ENCODE assay signal across 1 cellular context in the genomic region with DNA sequence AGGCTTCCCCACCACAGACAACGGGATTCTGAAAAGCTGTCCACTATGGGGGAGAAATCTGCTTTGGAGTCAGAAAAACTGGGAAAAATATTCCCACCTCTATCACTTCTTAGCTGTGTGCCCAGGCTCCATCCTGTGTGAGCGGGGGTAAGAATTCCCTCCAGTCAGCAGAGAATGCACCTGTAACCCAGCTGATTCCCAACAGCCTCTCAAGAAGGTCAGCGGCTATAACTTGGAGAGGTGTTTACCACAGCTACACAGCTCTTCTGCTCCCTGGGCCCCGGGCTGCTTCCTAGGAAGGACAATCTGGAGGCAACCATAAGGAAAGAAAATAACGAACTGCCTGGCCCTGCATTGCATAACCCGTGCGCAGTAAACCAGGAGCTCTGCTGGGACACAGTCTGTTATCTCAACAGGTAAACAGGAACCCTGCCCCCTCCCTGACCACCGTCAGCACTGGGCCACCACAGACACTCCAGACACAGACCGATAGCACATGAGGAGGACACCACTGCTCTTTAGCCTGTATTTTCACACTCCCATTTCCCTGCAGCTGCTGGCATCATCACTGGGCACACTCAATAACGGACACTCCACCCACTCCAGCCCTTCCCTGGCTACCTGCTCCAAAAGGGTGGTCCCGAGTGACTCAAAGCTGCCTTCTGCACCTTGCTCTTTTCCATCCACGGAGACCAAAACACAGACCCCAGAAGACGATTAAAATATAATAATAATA.
A peak's percentile ranks its signal among the peaks of the same experiment; 100 is the strongest.
TF ChIP-seq lines count a peak whose summit lies in the region.

No MANE protein-coding gene starts in this region.

TF ChIP-seq in HepG2, 621 proteins besides CTCF, POLR2A, EP300 and RAD21 (continued from another document and continues in another):
- TF ChIP-seq, protein P1, sequence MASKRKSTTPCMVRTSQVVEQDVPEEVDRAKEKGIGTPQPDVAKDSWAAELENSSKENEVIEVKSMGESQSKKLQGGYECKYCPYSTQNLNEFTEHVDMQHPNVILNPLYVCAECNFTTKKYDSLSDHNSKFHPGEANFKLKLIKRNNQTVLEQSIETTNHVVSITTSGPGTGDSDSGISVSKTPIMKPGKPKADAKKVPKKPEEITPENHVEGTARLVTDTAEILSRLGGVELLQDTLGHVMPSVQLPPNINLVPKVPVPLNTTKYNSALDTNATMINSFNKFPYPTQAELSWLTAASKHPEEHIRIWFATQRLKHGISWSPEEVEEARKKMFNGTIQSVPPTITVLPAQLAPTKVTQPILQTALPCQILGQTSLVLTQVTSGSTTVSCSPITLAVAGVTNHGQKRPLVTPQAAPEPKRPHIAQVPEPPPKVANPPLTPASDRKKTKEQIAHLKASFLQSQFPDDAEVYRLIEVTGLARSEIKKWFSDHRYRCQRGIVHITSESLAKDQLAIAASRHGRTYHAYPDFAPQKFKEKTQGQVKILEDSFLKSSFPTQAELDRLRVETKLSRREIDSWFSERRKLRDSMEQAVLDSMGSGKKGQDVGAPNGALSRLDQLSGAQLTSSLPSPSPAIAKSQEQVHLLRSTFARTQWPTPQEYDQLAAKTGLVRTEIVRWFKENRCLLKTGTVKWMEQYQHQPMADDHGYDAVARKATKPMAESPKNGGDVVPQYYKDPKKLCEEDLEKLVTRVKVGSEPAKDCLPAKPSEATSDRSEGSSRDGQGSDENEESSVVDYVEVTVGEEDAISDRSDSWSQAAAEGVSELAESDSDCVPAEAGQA (IDR thresholded peaks at IDR 0.05; ENCODE audit: low read depth): no peak; the same call in 1 of the 2 replicates
- TF ChIP-seq, protein P1 (CRISPR knock-in tag; IDR thresholded peaks at IDR 0.05; ENCODE audit: borderline replicate concordance): no peak
- TF ChIP-seq, protein P2, sequence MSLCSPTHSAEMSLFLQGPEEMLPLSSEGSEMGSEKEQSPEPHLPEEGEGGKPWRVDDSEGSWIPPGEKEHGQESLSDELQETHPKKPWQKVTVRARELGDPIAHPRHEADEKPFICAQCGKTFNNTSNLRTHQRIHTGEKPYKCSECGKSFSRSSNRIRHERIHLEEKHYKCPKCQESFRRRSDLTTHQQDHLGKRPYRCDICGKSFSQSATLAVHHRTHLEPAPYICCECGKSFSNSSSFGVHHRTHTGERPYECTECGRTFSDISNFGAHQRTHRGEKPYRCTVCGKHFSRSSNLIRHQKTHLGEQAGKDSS (CRISPR knock-in tag; IDR thresholded peaks at IDR 0.05; ENCODE audit: borderline replicate concordance, low read depth): peak; percentile 78
- TF ChIP-seq, protein P3, sequence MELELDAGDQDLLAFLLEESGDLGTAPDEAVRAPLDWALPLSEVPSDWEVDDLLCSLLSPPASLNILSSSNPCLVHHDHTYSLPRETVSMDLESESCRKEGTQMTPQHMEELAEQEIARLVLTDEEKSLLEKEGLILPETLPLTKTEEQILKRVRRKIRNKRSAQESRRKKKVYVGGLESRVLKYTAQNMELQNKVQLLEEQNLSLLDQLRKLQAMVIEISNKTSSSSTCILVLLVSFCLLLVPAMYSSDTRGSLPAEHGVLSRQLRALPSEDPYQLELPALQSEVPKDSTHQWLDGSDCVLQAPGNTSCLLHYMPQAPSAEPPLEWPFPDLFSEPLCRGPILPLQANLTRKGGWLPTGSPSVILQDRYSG (CRISPR knock-in tag; IDR thresholded peaks at IDR 0.05): no peak
- no peak for TF ChIP-seq SMAD1 (CRISPR knock-in tag; IDR thresholded peaks at IDR 0.05; ENCODE audit: borderline replicate concordance, low read depth)
- no peak for TF ChIP-seq ISX (CRISPR knock-in tag; conservative IDR thresholded peaks at IDR 0.05)
- TF ChIP-seq, protein P4, sequence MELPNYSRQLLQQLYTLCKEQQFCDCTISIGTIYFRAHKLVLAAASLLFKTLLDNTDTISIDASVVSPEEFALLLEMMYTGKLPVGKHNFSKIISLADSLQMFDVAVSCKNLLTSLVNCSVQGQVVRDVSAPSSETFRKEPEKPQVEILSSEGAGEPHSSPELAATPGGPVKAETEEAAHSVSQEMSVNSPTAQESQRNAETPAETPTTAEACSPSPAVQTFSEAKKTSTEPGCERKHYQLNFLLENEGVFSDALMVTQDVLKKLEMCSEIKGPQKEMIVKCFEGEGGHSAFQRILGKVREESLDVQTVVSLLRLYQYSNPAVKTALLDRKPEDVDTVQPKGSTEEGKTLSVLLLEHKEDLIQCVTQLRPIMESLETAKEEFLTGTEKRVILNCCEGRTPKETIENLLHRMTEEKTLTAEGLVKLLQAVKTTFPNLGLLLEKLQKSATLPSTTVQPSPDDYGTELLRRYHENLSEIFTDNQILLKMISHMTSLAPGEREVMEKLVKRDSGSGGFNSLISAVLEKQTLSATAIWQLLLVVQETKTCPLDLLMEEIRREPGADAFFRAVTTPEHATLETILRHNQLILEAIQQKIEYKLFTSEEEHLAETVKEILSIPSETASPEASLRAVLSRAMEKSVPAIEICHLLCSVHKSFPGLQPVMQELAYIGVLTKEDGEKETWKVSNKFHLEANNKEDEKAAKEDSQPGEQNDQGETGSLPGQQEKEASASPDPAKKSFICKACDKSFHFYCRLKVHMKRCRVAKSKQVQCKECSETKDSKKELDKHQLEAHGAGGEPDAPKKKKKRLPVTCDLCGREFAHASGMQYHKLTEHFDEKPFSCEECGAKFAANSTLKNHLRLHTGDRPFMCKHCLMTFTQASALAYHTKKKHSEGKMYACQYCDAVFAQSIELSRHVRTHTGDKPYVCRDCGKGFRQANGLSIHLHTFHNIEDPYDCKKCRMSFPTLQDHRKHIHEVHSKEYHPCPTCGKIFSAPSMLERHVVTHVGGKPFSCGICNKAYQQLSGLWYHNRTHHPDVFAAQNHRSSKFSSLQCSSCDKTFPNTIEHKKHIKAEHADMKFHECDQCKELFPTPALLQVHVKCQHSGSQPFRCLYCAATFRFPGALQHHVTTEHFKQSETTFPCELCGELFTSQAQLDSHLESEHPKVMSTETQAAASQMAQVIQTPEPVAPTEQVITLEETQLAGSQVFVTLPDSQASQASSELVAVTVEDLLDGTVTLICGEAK (IDR thresholded peaks at IDR 0.05): no peak
- TF ChIP-seq, protein P4 (CRISPR knock-in tag; IDR thresholded peaks at IDR 0.05): peak; percentile 45; the same call in 1 of the 2 replicates
- TF ChIP-seq, protein P5, sequence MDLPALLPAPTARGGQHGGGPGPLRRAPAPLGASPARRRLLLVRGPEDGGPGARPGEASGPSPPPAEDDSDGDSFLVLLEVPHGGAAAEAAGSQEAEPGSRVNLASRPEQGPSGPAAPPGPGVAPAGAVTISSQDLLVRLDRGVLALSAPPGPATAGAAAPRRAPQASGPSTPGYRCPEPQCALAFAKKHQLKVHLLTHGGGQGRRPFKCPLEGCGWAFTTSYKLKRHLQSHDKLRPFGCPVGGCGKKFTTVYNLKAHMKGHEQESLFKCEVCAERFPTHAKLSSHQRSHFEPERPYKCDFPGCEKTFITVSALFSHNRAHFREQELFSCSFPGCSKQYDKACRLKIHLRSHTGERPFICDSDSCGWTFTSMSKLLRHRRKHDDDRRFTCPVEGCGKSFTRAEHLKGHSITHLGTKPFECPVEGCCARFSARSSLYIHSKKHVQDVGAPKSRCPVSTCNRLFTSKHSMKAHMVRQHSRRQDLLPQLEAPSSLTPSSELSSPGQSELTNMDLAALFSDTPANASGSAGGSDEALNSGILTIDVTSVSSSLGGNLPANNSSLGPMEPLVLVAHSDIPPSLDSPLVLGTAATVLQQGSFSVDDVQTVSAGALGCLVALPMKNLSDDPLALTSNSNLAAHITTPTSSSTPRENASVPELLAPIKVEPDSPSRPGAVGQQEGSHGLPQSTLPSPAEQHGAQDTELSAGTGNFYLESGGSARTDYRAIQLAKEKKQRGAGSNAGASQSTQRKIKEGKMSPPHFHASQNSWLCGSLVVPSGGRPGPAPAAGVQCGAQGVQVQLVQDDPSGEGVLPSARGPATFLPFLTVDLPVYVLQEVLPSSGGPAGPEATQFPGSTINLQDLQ (CRISPR knock-in tag; IDR thresholded peaks at IDR 0.05): no peak
- TF ChIP-seq, protein P6, sequence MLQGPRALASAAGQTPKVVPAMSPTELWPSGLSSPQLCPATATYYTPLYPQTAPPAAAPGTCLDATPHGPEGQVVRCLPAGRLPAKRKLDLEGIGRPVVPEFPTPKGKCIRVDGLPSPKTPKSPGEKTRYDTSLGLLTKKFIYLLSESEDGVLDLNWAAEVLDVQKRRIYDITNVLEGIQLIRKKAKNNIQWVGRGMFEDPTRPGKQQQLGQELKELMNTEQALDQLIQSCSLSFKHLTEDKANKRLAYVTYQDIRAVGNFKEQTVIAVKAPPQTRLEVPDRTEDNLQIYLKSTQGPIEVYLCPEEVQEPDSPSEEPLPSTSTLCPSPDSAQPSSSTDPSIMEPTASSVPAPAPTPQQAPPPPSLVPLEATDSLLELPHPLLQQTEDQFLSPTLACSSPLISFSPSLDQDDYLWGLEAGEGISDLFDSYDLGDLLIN (CRISPR knock-in tag; IDR thresholded peaks at IDR 0.05; ENCODE audit: borderline replicate concordance): no peak
- no peak; the same call in 1 of the 2 replicates for TF ChIP-seq BRCA1 (CRISPR knock-in tag; IDR thresholded peaks at IDR 0.05)
- peak; percentile 92 for TF ChIP-seq TARDBP (CRISPR knock-in tag; IDR thresholded peaks at IDR 0.05)
- TF ChIP-seq, protein P7, sequence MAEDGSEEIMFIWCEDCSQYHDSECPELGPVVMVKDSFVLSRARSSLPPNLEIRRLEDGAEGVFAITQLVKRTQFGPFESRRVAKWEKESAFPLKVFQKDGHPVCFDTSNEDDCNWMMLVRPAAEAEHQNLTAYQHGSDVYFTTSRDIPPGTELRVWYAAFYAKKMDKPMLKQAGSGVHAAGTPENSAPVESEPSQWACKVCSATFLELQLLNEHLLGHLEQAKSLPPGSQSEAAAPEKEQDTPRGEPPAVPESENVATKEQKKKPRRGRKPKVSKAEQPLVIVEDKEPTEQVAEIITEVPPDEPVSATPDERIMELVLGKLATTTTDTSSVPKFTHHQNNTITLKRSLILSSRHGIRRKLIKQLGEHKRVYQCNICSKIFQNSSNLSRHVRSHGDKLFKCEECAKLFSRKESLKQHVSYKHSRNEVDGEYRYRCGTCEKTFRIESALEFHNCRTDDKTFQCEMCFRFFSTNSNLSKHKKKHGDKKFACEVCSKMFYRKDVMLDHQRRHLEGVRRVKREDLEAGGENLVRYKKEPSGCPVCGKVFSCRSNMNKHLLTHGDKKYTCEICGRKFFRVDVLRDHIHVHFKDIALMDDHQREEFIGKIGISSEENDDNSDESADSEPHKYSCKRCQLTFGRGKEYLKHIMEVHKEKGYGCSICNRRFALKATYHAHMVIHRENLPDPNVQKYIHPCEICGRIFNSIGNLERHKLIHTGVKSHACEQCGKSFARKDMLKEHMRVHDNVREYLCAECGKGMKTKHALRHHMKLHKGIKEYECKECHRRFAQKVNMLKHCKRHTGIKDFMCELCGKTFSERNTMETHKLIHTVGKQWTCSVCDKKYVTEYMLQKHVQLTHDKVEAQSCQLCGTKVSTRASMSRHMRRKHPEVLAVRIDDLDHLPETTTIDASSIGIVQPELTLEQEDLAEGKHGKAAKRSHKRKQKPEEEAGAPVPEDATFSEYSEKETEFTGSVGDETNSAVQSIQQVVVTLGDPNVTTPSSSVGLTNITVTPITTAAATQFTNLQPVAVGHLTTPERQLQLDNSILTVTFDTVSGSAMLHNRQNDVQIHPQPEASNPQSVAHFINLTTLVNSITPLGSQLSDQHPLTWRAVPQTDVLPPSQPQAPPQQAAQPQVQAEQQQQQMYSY (CRISPR knock-in tag; IDR thresholded peaks at IDR 0.05): no peak
- no peak for TF ChIP-seq TOE1 (CRISPR knock-in tag; IDR thresholded peaks at IDR 0.05)
- 0 out of 2 replicates have a peak, but pooled peaks have one; percentile 24 for TF ChIP-seq ZNF274 (CRISPR knock-in tag; IDR thresholded peaks at IDR 0.05)
- TF ChIP-seq ZNF674 (CRISPR knock-in tag; IDR thresholded peaks at IDR 0.05; ENCODE audit: low read depth): no peak
- TF ChIP-seq, protein P8, sequence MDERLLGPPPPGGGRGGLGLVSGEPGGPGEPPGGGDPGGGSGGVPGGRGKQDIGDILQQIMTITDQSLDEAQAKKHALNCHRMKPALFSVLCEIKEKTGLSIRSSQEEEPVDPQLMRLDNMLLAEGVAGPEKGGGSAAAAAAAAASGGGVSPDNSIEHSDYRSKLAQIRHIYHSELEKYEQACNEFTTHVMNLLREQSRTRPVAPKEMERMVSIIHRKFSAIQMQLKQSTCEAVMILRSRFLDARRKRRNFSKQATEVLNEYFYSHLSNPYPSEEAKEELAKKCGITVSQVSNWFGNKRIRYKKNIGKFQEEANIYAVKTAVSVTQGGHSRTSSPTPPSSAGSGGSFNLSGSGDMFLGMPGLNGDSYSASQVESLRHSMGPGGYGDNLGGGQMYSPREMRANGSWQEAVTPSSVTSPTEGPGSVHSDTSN (CRISPR knock-in tag; IDR thresholded peaks at IDR 0.05): no peak
- no peak for TF ChIP-seq ZNF446 (CRISPR knock-in tag; IDR thresholded peaks at IDR 0.05)
- TF ChIP-seq TOPORS (CRISPR knock-in tag; IDR thresholded peaks at IDR 0.05): no peak
- no peak for TF ChIP-seq ZNF3 (CRISPR knock-in tag; IDR thresholded peaks at IDR 0.05)
